Comparison of ENCODE assay signal across 8 cellular contexts in the genomic region with DNA sequence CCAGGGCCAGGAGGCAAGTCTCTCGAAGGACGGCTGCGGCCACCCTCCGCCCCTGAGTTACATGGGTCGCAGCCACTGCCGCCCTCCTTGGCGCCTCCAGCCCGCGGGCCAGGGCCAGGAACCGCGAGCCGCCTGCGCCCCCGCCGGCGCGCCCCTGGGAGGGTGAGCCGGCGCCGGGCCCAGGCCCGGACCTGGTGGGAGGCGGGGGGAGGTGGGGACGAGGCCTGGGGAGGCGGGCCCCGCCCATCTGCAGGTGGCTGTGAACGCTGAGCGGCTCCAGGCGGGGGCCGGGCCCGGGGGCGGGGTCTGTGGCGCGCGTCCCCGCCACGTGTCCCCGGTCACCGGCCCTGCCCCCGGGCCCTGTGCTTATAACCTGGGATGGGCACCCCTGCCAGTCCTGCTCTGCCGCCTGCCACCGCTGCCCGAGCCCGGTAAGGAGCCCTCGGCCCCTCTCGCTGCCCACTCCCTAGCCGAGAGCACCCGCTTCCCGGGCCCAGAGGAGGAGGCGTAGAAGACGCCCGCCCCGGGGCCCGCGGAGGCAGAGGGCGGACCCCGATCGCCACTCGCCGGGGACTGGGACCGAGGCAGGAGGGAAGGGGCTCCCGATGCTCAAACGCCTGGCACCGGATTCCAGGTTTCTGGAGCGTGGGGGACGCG. TPM values are rescaled to one million over a fixed set of nuclear protein-coding genes. Genes with fewer than 3 reads are reported as not detected.
DNase-seq lines count a peak whose midpoint lies in the region; ATAC-seq, FAIRE-seq and TF ChIP-seq lines count a peak whose summit lies in the region.

Gene ASS1, plus strand, starts transcription at position 397 of the 657 bp plus-strand sequence. CDS start 7,268 bp downstream, outside the sequence.

- in situ Hi-C loops in astrocyte of the cerebellum (cut with HindIII; ENCODE audit: low sequenced_read_pairs) = no loop called here

- FAIRE-seq in small intestine (lab: Jason Lieb, UNC) = no peak

- H3K4me1 ChIP-seq in SJSA1 (replicated peaks) = peaks cover 26% of the 10 kb centered on the region
- peaks cover 0 to 7% of the 10 kb centered on the region in 2 donors for H3K4me1 ChIP-seq in small intestine (ENCODE audit: control insufficient read depth in 2 of 2, insufficient read depth in 1 of 2, low read depth in 1 of 2, low read length in 1 of 2)

- H3K36me3 ChIP-seq in SJSA1 (no peaks in the 10 kb centered on the region), small intestine (ENCODE audit: control insufficient read depth in 2 of 2, insufficient read depth in 2 of 2, low read length in 2 of 2) (no peaks in the 10 kb centered on the region)

- WGBS in small intestine, 3 donors = 0 to 2% (median 1%) methylated on average over 40 to 66 of the region's 66 CpGs

- DNase-seq in SKM-1 treated with dmso at 0.1 percent for 144 hours (lab: John Stamatoyannopoulos, UW; ENCODE audit: unreplicated experiment) (peak; percentile 18), SKM-1 (lab: John Stamatoyannopoulos, UW; ENCODE audit: unreplicated experiment) (no peak), SJSA1 (ENCODE audit: low read depth in 1 of 2, low spot score in 2 of 2) (peak in 1 of 2 experiments; percentile 14), astrocyte of the cerebellum (ENCODE audit: low read depth) (no peak), small intestine (peak; percentile 77)

- H3K27me3 ChIP-seq in SJSA1 (replicated peaks) (no peaks in the 10 kb centered on the region), small intestine (ENCODE audit: control insufficient read depth in 2 of 2, insufficient read depth in 2 of 2, low read length in 2 of 2) (no peaks in the 10 kb centered on the region)

- H3K4me3 ChIP-seq in SJSA1 = peak within 1 kb of the TSS; percentile 47
- H3K4me3 ChIP-seq in astrocyte of the cerebellum (ENCODE audit: low read depth, low read length) = peak within 1 kb of the TSS; percentile 47
- H3K4me3 ChIP-seq in iPS-18c (ENCODE audit: insufficient read depth, low read depth, low read length) = peak within 1 kb of the TSS; percentile 73
- H3K4me3 ChIP-seq in small intestine (ENCODE audit: low read depth in 1 of 2, low read length in 2 of 2) = peak within 1 kb of the TSS; percentile 46 to 54

- H3K27ac ChIP-seq in SJSA1 (no peak within 1 kb of the TSS), small intestine (ENCODE audit: low read depth in 1 of 2, low read length in 1 of 2) (peak within 1 kb of the TSS; percentile 62 to 69)

- H3K9me3 ChIP-seq in SJSA1 (replicated peaks) (peaks cover 3% of the 10 kb centered on the region), iPS-18c (ENCODE audit: control insufficient read depth, insufficient read depth, low read length) (no peaks in the 10 kb centered on the region), small intestine (ENCODE audit: control insufficient read depth, low read depth) (no peaks in the 10 kb centered on the region)

- no peak for ATAC-seq in HG03095 (IDR thresholded peaks at IDR 0.05; ENCODE audit: unreplicated experiment)
- no peak for ATAC-seq in HG03469 (IDR thresholded peaks at IDR 0.05; ENCODE audit: unreplicated experiment)

- no peak for TF ChIP-seq CTCF in astrocyte of the cerebellum (IDR thresholded peaks at IDR 0.05; ENCODE audit: low read depth, low read length, missing control alignments)

RNA-seq across cellular contexts. Expression of gene ASS1, which starts in this region (rescaled TPM):
- total RNA-seq in SJSA1 (2014; rRNA removed; shearing (Covaris generic)) = 20.9 and 25.2 TPM in 2 replicates
- 100 to 1,000 TPM; 295 to 435 (median 381) TPM for polyA plus RNA-seq in small intestine

Comparison
In these comparisons a context has a peak if more than half of its experiments do, and no peak if none do; other contexts are left out.
1. DNase-seq: peak in SKM-1 treated with dmso at 0.1 percent for 144 hours (single experiment) and small intestine (single experiment); none in SKM-1 (single experiment) and astrocyte of the cerebellum (single experiment).
2. Peak in every context shown above with its lines, with median percentiles within 50 percentile points of each other: H3K4me3 ChIP-seq.